12 cellular contexts compared by ENCODE assay signal in the genomic region with DNA sequence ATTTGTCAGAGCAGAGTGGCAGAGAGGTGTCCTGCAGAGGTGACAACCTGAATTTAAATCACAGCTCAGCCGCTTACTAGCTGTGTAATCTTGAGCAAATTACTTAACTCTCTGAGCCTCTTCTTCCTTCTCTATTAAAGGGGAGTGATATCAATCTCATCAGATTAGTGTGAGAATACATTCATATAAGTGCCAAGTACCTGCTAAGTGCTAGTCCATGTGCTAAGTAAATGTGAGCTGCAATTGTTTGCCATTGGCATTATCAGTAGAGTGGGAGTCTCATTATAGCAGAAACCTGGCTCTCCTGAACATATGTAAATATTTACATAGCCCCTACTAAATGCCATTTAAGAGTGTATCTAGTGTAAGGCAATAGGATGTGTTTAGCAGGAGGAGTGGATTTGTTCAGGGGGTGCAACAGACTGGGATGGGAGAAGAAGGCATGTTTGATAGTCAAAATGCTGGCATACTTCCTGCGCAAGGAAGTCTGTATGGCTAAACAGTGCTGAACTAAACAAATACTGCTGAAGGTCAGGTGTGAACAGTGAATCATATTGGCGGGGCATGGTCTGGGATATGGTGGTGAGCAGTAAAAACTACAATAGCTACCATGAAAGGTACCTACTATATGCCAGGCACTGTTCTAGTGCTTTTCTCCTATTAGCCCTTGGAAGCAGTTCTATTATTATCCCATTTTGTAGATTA.
DNase-seq lines count a peak whose midpoint lies in the region; ATAC-seq, FAIRE-seq and TF ChIP-seq lines count a peak whose summit lies in the region.
"Had no signal": no experiment of that assay in that cellular context is flagged by ENCODE, and none has a peak within 500 bp of the region (broad histone marks: within the 10 kb centered on the region; RNA-seq: fewer than 3 reads in every experiment).

No MANE protein-coding gene starts in this region.

- WGBS in A549 (ENCODE audit: missing lambda C conversion rate): 62% methylated on average over 3 of the region's 3 CpGs

- H3K4me1 Mint-ChIP-seq in immature natural killer cell: peaks cover 79 to 88% of the 10 kb centered on the region in 2 donors

- H3K36me3 Mint-ChIP-seq in immature natural killer cell: no peaks in the 10 kb centered on the region

- no peak for DNase-seq in A549 (ENCODE audit: low read depth in 1 of 2, low spot score in 1 of 2)
- no peak for DNase-seq in GM12891 (ENCODE audit: insufficient read length, low spot score)
- DNase-seq in NCI-H82 treated with DMSO at 0.1 percent for 48 hours (lab: John Stamatoyannopoulos, UW; ENCODE audit: unreplicated experiment): peak; percentile 92
- no peak for DNase-seq in immature natural killer cell
- no peak for DNase-seq in sciatic nerve (ENCODE audit: low spot score)
- no peak for DNase-seq in urothelium cell line (ENCODE audit: low spot score)
- no peak for DNase-seq in NCI-H2196 (lab: John Stamatoyannopoulos, UW; ENCODE audit: unreplicated experiment)
- DNase-seq: BE2C, NCI-H187 treated with DMSO at 0.1 percent for 48 hours, posterior cingulate gyrus had no signal

- no peak overlapping the region for H3K27ac ChIP-seq in A549
- H3K27ac ChIP-seq: cardiac muscle cell had no signal

- peak overlapping the region; percentile 96 to 98 (median 96) for H3K27ac Mint-ChIP-seq in immature natural killer cell

- H3K4me3 ChIP-seq in A549: no peak overlapping the region
- H3K4me3 ChIP-seq: cardiac muscle cell had no signal

- CTCF ChIA-PET in A549 (lab: Yijun Ruan, JAX): interaction anchor here (0.7 to 2.1 kb wide), 5 partner anchors 10 to 233 kb away, joined by 3 to 8 read pairs (median 3); no protein-coding TSS in a partner anchor

- TF ChIP-seq CTCF in A549 (IDR thresholded peaks at IDR 0.05): no peak

- TF ChIP-seq POLR2A in A549 (IDR thresholded peaks at IDR 0.05; ENCODE audit: low read length) (no peak), GM12891 (IDR thresholded peaks at IDR 0.05; ENCODE audit: low read depth, low read length) (no peak)

- no peaks in the 10 kb centered on the region for H3K9me3 ChIP-seq in A549
- H3K9me3 ChIP-seq: BE2C had no signal

- no peak for TF ChIP-seq EP300 in A549 (IDR thresholded peaks at IDR 0.05)

- H3K4me3 Mint-ChIP-seq in immature natural killer cell: peak overlapping the region; percentile 64 to 84 (median 77)

- H3K9me3 Mint-ChIP-seq in immature natural killer cell: no peaks in the 10 kb centered on the region

- H3K4me2 ChIP-seq in A549: no peak overlapping the region

- intact Hi-C loops in sciatic nerve (cut with DNase I): loop anchor here (10.0 kb wide), 1 partner anchor 144 kb away; a partner anchor contains a TSS

- ATAC-seq in A549: peak; percentile 41 to 48; a peak in 2 of 6 replicates
- ATAC-seq in GM19397 (IDR thresholded peaks at IDR 0.05; ENCODE audit: unreplicated experiment): no peak
- no peak for ATAC-seq in sciatic nerve

- no peak for TF ChIP-seq RAD21 in A549 (conservative IDR thresholded peaks at IDR 0.05 in 1 of 2, IDR thresholded peaks at IDR 0.05 in 1 of 2)

- H3K27me3 Mint-ChIP-seq in immature natural killer cell (ENCODE audit: low read depth in 3 of 3): peaks cover 0 to 9% (median 4%) of the 10 kb centered on the region in 3 donors

- POLR2A ChIA-PET in A549 (lab: Yijun Ruan, JAX): no interaction called here

- FAIRE-seq in A549 (lab: Jason Lieb, UNC) (no peak), GM12891 (lab: Jason Lieb, UNC) (peak; percentile 23), urothelium cell line (lab: Jason Lieb, UNC) (no peak)

- H3K4me1 ChIP-seq in A549: peaks cover 17% of the 10 kb centered on the region; the same call in 2 of the 3 replicates
- H3K4me1 ChIP-seq: BE2C had no signal

TF ChIP-seq in A549, 52 proteins besides CTCF, POLR2A, EP300 and RAD21:
- TF ChIP-seq HEYL (CRISPR knock-in tag; IDR thresholded peaks at IDR 0.05) (no peak), HDAC2 (IDR thresholded peaks at IDR 0.05) (no peak)
TF ChIP-seq in A549: peak in this region for 0.

TF ChIP-seq in GM12891, 5 proteins besides CTCF, POLR2A, EP300 and RAD21:
- TF ChIP-seq PAX5 (IDR thresholded peaks at IDR 0.05; ENCODE audit: insufficient read depth, low read length, severe bottlenecking) (no peak), POU2F2 (IDR thresholded peaks at IDR 0.05; ENCODE audit: low read depth, low read length) (no peak), SPI1 (IDR thresholded peaks at IDR 0.05; ENCODE audit: low read depth, low read length) (no peak), TAF1 (IDR thresholded peaks at IDR 0.05; ENCODE audit: low read depth, low read length) (no peak), POLR2AphosphoS5 (IDR thresholded peaks at IDR 0.05; ENCODE audit: low read depth, low read length) (no peak)

Comparison
In these comparisons a context has a peak if more than half of its experiments do, and no peak if none do; other contexts are left out.
1. ATAC-seq: peak in A549 (2 of 2); none in GM19397 (single experiment) and sciatic nerve (single experiment).